ENCODE assay signal across 8 cellular contexts in genomic region chr2:68318686-68319396, GRCh38. TPM values are rescaled to one million over a fixed set of nuclear protein-coding genes. Genes with fewer than 3 reads are reported as not detected.
DNase-seq lines count a peak whose midpoint lies in the region; ATAC-seq and TF ChIP-seq lines count a peak whose summit lies in the region.

No MANE protein-coding gene starts in this region.

- H3K4me3 ChIP-seq in fibroblast of pulmonary artery (replicated peaks; ENCODE audit: low read depth, low read length) (peak overlapping the region; percentile 76), neural cell (ENCODE audit: low read length) (peak overlapping the region; percentile 73)

- H2AFZ ChIP-seq in neural cell (ENCODE audit: low read depth, low read length), result peak overlapping the region; percentile 51

- DNase-seq in GM03348 (ENCODE audit: low spot score) (peak; percentile 52), fibroblast of pulmonary artery (ENCODE audit: low read depth) (no peak), SW480 (ENCODE audit: low spot score) (no peak), ACHN (no peak), LoVo (ENCODE audit: low spot score) (no peak), NCI-H526 treated with DMSO at 0.1 percent for 48 hours (lab: John Stamatoyannopoulos, UW) (no peak)

- H3K9me3 ChIP-seq in neural cell (ENCODE audit: low read length), result no peaks in the 10 kb centered on the region

- H3K4me2 ChIP-seq in neural cell (ENCODE audit: low read length), result peak overlapping the region; percentile 42

- ATAC-seq in SK-N-SH treated with all-trans-retinoic acid at 6 μM for 48 hours, result peak; percentile 65

- no peaks in the 10 kb centered on the region for H3K79me2 ChIP-seq in neural cell (replicated peaks; ENCODE audit: insufficient read depth, low read length)

- in situ Hi-C loops in ACHN (cut with HindIII; ENCODE audit: low pct_ligation_motif_present, low pct_unique_long_range_greater_than_20kb, low sequenced_read_pairs), result no loop called here

- TF ChIP-seq RAD21 in neural cell (conservative IDR thresholded peaks at IDR 0.05), result no peak

- no peaks in the 10 kb centered on the region for H3F3A ChIP-seq in neural cell (ENCODE audit: insufficient read depth, low read length, poor library complexity, severe bottlenecking)

- TF ChIP-seq EP300 in neural cell (conservative IDR thresholded peaks at IDR 0.05; ENCODE audit: poor library complexity, severe bottlenecking), result no peak

- no peaks in the 10 kb centered on the region for H3K9me2 ChIP-seq in neural cell (ENCODE audit: insufficient read depth, low read length)

- H3K36me3 ChIP-seq in neural cell (ENCODE audit: insufficient read depth, low read length), result no peaks in the 10 kb centered on the region

- H4K20me1 ChIP-seq in neural cell (ENCODE audit: insufficient read depth), result no peaks in the 10 kb centered on the region

- H3K9ac ChIP-seq in neural cell (ENCODE audit: low read length), result peak overlapping the region; percentile 68

- no peak for TF ChIP-seq CTCF in fibroblast of pulmonary artery (IDR thresholded peaks at IDR 0.05; ENCODE audit: low read length, missing control alignments)
- TF ChIP-seq CTCF in neural cell (IDR thresholded peaks at IDR 0.05; ENCODE audit: poor library complexity, severe bottlenecking), result no peak

- peak overlapping the region; percentile 66 for H3K27ac ChIP-seq in neural cell (ENCODE audit: low read length)

- H3K27me3 ChIP-seq in neural cell (ENCODE audit: insufficient read depth, low read depth, low read length), result peaks cover 34% of the 10 kb centered on the region

TF ChIP-seq in SK-N-SH treated with all-trans-retinoic acid at 6 μM for 48 hours, 23 proteins besides CTCF, POLR2A, EP300 and RAD21 (continues in another document):
- TF ChIP-seq OSR1 (CRISPR knock-in tag; IDR thresholded peaks at IDR 0.05) (no peak), ZNF70 (CRISPR knock-in tag; IDR thresholded peaks at IDR 0.05) (no peak), ZNF565 (CRISPR knock-in tag; conservative IDR thresholded peaks at IDR 0.05; ENCODE audit: low read depth) (no peak), ZNF8 (CRISPR knock-in tag; IDR thresholded peaks at IDR 0.05) (no peak), ZFP3 (CRISPR knock-in tag; IDR thresholded peaks at IDR 0.05) (no peak), ESRRG (CRISPR knock-in tag; IDR thresholded peaks at IDR 0.05) (no peak), RARB (CRISPR knock-in tag; IDR thresholded peaks at IDR 0.05) (no peak), SNAI2 (CRISPR knock-in tag; IDR thresholded peaks at IDR 0.05) (no peak), TCF4 (CRISPR knock-in tag; IDR thresholded peaks at IDR 0.05; ENCODE audit: borderline replicate concordance) (no peak), ARNTL (CRISPR knock-in tag; IDR thresholded peaks at IDR 0.05; ENCODE audit: borderline replicate concordance, low read depth) (no peak), TOX (CRISPR knock-in tag; IDR thresholded peaks at IDR 0.05; ENCODE audit: borderline replicate concordance) (no peak), ZFP30 (CRISPR knock-in tag; IDR thresholded peaks at IDR 0.05) (no peak)
- TF ChIP-seq, protein P1, sequence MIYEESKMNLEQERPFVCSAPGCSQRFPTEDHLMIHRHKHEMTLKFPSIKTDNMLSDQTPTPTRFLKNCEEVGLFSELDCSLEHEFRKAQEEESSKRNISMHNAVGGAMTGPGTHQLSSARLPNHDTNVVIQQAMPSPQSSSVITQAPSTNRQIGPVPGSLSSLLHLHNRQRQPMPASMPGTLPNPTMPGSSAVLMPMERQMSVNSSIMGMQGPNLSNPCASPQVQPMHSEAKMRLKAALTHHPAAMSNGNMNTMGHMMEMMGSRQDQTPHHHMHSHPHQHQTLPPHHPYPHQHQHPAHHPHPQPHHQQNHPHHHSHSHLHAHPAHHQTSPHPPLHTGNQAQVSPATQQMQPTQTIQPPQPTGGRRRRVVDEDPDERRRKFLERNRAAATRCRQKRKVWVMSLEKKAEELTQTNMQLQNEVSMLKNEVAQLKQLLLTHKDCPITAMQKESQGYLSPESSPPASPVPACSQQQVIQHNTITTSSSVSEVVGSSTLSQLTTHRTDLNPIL (CRISPR knock-in tag; IDR thresholded peaks at IDR 0.05; ENCODE audit: low read depth), result no peak
- TF ChIP-seq, protein P2, sequence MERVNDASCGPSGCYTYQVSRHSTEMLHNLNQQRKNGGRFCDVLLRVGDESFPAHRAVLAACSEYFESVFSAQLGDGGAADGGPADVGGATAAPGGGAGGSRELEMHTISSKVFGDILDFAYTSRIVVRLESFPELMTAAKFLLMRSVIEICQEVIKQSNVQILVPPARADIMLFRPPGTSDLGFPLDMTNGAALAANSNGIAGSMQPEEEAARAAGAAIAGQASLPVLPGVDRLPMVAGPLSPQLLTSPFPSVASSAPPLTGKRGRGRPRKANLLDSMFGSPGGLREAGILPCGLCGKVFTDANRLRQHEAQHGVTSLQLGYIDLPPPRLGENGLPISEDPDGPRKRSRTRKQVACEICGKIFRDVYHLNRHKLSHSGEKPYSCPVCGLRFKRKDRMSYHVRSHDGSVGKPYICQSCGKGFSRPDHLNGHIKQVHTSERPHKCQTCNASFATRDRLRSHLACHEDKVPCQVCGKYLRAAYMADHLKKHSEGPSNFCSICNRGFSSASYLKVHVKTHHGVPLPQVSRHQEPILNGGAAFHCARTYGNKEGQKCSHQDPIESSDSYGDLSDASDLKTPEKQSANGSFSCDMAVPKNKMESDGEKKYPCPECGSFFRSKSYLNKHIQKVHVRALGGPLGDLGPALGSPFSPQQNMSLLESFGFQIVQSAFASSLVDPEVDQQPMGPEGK (CRISPR knock-in tag; IDR thresholded peaks at IDR 0.05; ENCODE audit: borderline replicate concordance), result no peak

TF ChIP-seq in neural cell, 6 proteins besides CTCF, POLR2A, EP300 and RAD21:
- TF ChIP-seq POLR2AphosphoS5 (IDR thresholded peaks at IDR 0.05) (peak; percentile 18), REST (IDR thresholded peaks at IDR 0.05; ENCODE audit: borderline replicate concordance) (peak; percentile 52), TAF1 (IDR thresholded peaks at IDR 0.05; ENCODE audit: low read depth) (no peak), EZH2 (IDR thresholded peaks at IDR 0.05; ENCODE audit: borderline replicate concordance, insufficient read depth, low read length, poor library complexity, severe bottlenecking) (no peak), SMC3 (conservative IDR thresholded peaks at IDR 0.05; ENCODE audit: poor library complexity) (peak; percentile 2), MXI1 (conservative IDR thresholded peaks at IDR 0.05; ENCODE audit: poor library complexity, severe bottlenecking) (peak; percentile 23)
TF ChIP-seq in neural cell: peak in this region for 4.

RNA-seq across cellular contexts. Expression of gene CNRIP1, which starts 0.9 kb away (rescaled TPM):
- 26.7 and 28.2 TPM in 2 replicates for polyA plus RNA-seq in neural cell
- 13.1 and 17.0 TPM in 2 replicates for polyA minus RNA-seq in neural cell

RNA-seq across cellular contexts. Expression of gene PLEK, which starts 46.2 kb away (rescaled TPM):
- 0.07 and 0.10 TPM in 2 replicates for polyA plus RNA-seq in neural cell
- 0.23 TPM in 1 of 2 replicates, not detected in the other for polyA minus RNA-seq in neural cell
